In genomic region chr5:87430863-87431262, GRCh38 we compare ENCODE assay signal across 5 cellular contexts.
"Had no signal": no experiment of that assay in that cellular context is flagged by ENCODE, and none has a peak within 500 bp of the region (broad histone marks: within the 10 kb centered on the region; RNA-seq: fewer than 3 reads in every experiment).

No MANE protein-coding gene starts in this region.

- H3K4me3 ChIP-seq: GM23248, K562 had no signal

- DNase-seq: GM23248, H9, HCEC 1CT, IMR-90 had no signal

- ATAC-seq: K562 had no signal

- H3K27ac ChIP-seq: GM23248 had no signal
